In genomic region chr4:122635205-122635604, GRCh38 we compare ENCODE assay signal across 18 cellular contexts. TPM values are rescaled to one million over a fixed set of nuclear protein-coding genes. Genes with fewer than 3 reads are reported as not detected.
DNase-seq lines count a peak whose midpoint lies in the region; ATAC-seq, FAIRE-seq and TF ChIP-seq lines count a peak whose summit lies in the region.
"Had no signal": no experiment of that assay in that cellular context is flagged by ENCODE, and none has a peak within 500 bp of the region (broad histone marks: within the 10 kb centered on the region; RNA-seq: fewer than 3 reads in every experiment).

No MANE protein-coding gene starts in this region.

- ATAC-seq in SK-N-SH treated with all-trans-retinoic acid at 6 μM for 48 hours: no peak; the same call in 2 of the 3 replicates
- ATAC-seq in GM21367 (IDR thresholded peaks at IDR 0.05; ENCODE audit: unreplicated experiment): peak; percentile 48
- ATAC-seq in HG03432 (IDR thresholded peaks at IDR 0.05; ENCODE audit: unreplicated experiment): peak; percentile 72

- no peak for TF ChIP-seq RAD21 in SK-N-SH (IDR thresholded peaks at IDR 0.05; ENCODE audit: low read length)

- 33% methylated on average over 3 of the region's 3 CpGs for WGBS in SK-N-SH (ENCODE audit: low lambda C conversion rate)
- 42 to 58% methylated on average over 3 of the region's 3 CpGs for WGBS in transverse colon (ENCODE audit: low coverage in 1 of 2), 2 donors

- intact Hi-C loops in transverse colon (cut with DNase I; ENCODE audit: low total_unique reads): no loop called here

- TF ChIP-seq POLR2A in transverse colon (IDR thresholded peaks at IDR 0.05): no peak

- H2AFZ ChIP-seq in SK-N-SH (ENCODE audit: low read depth): 0 out of 2 replicates have a peak overlapping the region, but pooled peaks have one; percentile 20

- no peak for DNase-seq in SK-N-SH
- DNase-seq in dermis microvascular lymphatic vessel endothelial cell (ENCODE audit: low read depth in 2 of 2): peak; percentile 1 to 52
- no peak for DNase-seq in RWPE1 (ENCODE audit: low spot score)
- no peak for DNase-seq in transverse colon
- no peak for DNase-seq in frontal cortex (ENCODE audit: low spot score in 2 of 2)
- DNase-seq: activated CD4-positive, CD25-positive, alpha-beta regulatory T cell treated with anti-CD3 and anti-CD28 coated beads, Interleukin-2, amount 50 U/mL, for 72 hours; activated gamma-delta T cell; esophagus squamous epithelium; NCI-H1092 treated with DMSO at 0.1 percent for 48 hours; testis had no signal

- POLR2A ChIA-PET in SK-N-SH (lab: Yijun Ruan, JAX) (no interaction called here), RWPE1 (lab: Yijun Ruan, JAX; ENCODE audit: low non-redundant PET) (no interaction called here)

- no peak overlapping the region for H3K4me2 ChIP-seq in SK-N-SH

- no peaks in the 10 kb centered on the region for H4K20me1 ChIP-seq in SK-N-SH (ENCODE audit: insufficient read depth)

- H3K9me3 ChIP-seq in SK-N-SH (no peaks in the 10 kb centered on the region), transverse colon (no peaks in the 10 kb centered on the region)
- H3K9me3 ChIP-seq: esophagus squamous epithelium, HAP-1, testis had no signal

- in situ Hi-C loops in transverse colon (cut with MboI; ENCODE audit: low pct_ligation_motif_present in 1 of 4, low pct_unique_long_range_greater_than_20kb in 1 of 4, low sequenced_read_pairs in 3 of 4): no loop called here

- no peak overlapping the region for H3K9ac ChIP-seq in SK-N-SH

- no peak for FAIRE-seq in frontal cortex (lab: Jason Lieb, UNC)
- FAIRE-seq: GM18507 had no signal

- H3K4me1 ChIP-seq in SK-N-SH (ENCODE audit: control insufficient read depth in 1 of 2, insufficient read depth in 2 of 2, low read depth in 1 of 2, low read length in 1 of 2) (no peaks in the 10 kb centered on the region), transverse colon (no peaks in the 10 kb centered on the region)
- H3K4me1 ChIP-seq: esophagus squamous epithelium, testis had no signal

- TF ChIP-seq CTCF in SK-N-SH (IDR thresholded peaks at IDR 0.05): no peak
- no peak for TF ChIP-seq CTCF in RWPE1 (conservative IDR thresholded peaks at IDR 0.05; ENCODE audit: low read depth)
- TF ChIP-seq CTCF in transverse colon (IDR thresholded peaks at IDR 0.05): no peak

- CTCF ChIA-PET in SK-N-SH (lab: Yijun Ruan, JAX) (interaction anchor here (0.7 kb wide), 1 partner anchor 11 kb away, joined by 3 read pairs; no protein-coding TSS in a partner anchor), RWPE1 (lab: Yijun Ruan, JAX) (interaction anchor here (0.5 to 0.6 kb wide), 2 partner anchors 10 to 62 kb away, joined by 3 read pairs; no protein-coding TSS in a partner anchor)

- H3K79me2 ChIP-seq in SK-N-SH (ENCODE audit: insufficient read depth): no peaks in the 10 kb centered on the region

- no peaks in the 10 kb centered on the region for H3K9me2 ChIP-seq in SK-N-SH

- H3K27me3 ChIP-seq in SK-N-SH (ENCODE audit: insufficient read depth) (no peaks in the 10 kb centered on the region), transverse colon (no peaks in the 10 kb centered on the region)
- H3K27me3 ChIP-seq: cardiac muscle cell, esophagus squamous epithelium, testis had no signal

- TF ChIP-seq EP300 in SK-N-SH (IDR thresholded peaks at IDR 0.05; ENCODE audit: borderline replicate concordance in 1 of 2, low read depth in 1 of 2, low read length in 1 of 2) (no peak), transverse colon (IDR thresholded peaks at IDR 0.05; ENCODE audit: low read depth) (no peak)

- H3K4me3 ChIP-seq in SK-N-SH (ENCODE audit: low read depth in 2 of 2, low read length in 1 of 2) (no peak overlapping the region), transverse colon (no peak overlapping the region)
- H3K4me3 ChIP-seq: cardiac muscle cell, esophagus squamous epithelium, HAP-1, testis had no signal

- H3K27ac ChIP-seq in SK-N-SH (ENCODE audit: low read depth in 2 of 2, low read length in 1 of 2) (no peak overlapping the region), RWPE1 (no peak overlapping the region), transverse colon (no peak overlapping the region)
- H3K27ac ChIP-seq: cardiac muscle cell, esophagus squamous epithelium, testis had no signal

- H3K36me3 ChIP-seq in SK-N-SH (replicated peaks in 1 of 2; ENCODE audit: control insufficient read depth in 1 of 2, insufficient read depth in 2 of 2, low read length in 1 of 2) (no peaks in the 10 kb centered on the region), transverse colon (no peaks in the 10 kb centered on the region)
- H3K36me3 ChIP-seq: cardiac muscle cell, esophagus squamous epithelium, HAP-1 had no signal

- H3F3A ChIP-seq in SK-N-SH (replicated peaks; ENCODE audit: insufficient read depth): no peaks in the 10 kb centered on the region

TF ChIP-seq in SK-N-SH, 30 proteins besides CTCF, POLR2A, EP300 and RAD21:
- TF ChIP-seq GATA2 (CRISPR knock-in tag; IDR thresholded peaks at IDR 0.05) (no peak), FOSL2 (IDR thresholded peaks at IDR 0.05; ENCODE audit: borderline replicate concordance, low read depth) (no peak)

TF ChIP-seq in SK-N-SH treated with all-trans-retinoic acid at 6 μM for 48 hours, 23 proteins besides CTCF, POLR2A, EP300 and RAD21:
- TF ChIP-seq TCF4 (CRISPR knock-in tag; IDR thresholded peaks at IDR 0.05; ENCODE audit: borderline replicate concordance) (no peak), CSRNP3 (CRISPR knock-in tag; IDR thresholded peaks at IDR 0.05) (no peak), BACH2 (CRISPR knock-in tag; IDR thresholded peaks at IDR 0.05; ENCODE audit: borderline replicate concordance) (no peak), OSR1 (CRISPR knock-in tag; IDR thresholded peaks at IDR 0.05) (no peak), ESRRG (CRISPR knock-in tag; IDR thresholded peaks at IDR 0.05) (no peak)

RNA-seq across cellular contexts. Expression of gene IL21, which starts 14.3 kb away (rescaled TPM):
- polyA plus RNA-seq in SK-N-SH (2012; rRNA removed): not detected in 2 replicates
- not detected in 2 replicates for polyA plus RNA-seq in SK-N-SH (2012; cell fraction: cytosol; rRNA removed)
- not detected in 2 replicates for polyA plus RNA-seq in SK-N-SH (2012; cell fraction: nucleus; rRNA removed)
- total RNA-seq in dermis microvascular lymphatic vessel endothelial cell: not detected in 2 replicates
- total RNA-seq in transverse colon: under 1 TPM in 1 of 4 donors, not detected in 3; 0.16 TPM
- total RNA-seq in frontal cortex: not detected
- total RNA-seq: A172, cardiac muscle cell, SK-MEL-5, testis had no signal
- polyA plus RNA-seq: cardiac muscle cell had no signal

Comparison
In these comparisons a context has a peak if more than half of its experiments do, and no peak if none do; other contexts are left out.
1. DNase-seq: peak in dermis microvascular lymphatic vessel endothelial cell (2 of 2); none in SK-N-SH (single experiment), RWPE1 (single experiment), transverse colon (single experiment) and frontal cortex (0 of 2).